In the genomic region with DNA sequence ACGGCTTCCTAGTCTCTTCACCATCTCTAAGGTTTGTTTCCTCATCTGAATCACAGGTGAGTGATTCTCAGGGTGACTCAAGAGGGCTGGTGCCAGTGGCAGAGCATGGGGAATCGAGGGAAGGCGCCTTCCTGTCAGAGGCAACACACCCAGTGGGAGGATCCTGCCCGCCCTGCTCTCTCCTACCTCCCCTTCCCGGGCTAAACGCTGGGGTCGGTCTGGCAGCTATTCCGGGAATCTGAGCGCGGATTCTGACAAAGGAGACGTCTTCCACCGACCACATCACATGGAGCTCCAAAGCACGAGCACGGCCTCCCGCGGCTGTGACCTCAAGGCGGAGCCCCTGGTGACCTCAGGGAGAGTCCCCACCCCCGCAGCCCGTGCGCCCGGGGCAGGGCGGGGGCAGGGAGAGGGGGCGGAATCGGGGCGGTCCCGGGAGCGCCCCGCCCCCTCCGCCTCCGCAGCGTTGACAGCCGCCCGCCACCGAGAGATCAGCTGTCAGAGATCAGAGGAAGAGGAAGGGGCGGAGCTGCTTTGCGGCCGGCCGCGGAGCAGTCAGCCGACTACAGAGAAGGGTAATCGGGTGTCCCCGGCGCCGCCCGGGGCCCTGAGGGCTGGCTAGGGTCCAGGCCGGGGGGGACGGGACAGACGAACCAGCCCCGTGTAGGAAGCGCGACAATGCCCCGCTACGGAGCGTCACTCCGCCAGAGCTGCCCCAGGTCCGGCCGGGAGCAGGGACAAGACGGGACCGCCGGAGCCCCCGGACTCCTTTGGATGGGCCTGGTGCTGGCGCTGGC, we compare ENCODE assay signal across 8 cellular contexts. TPM values are rescaled to one million over a fixed set of nuclear protein-coding genes. Genes with fewer than 3 reads are reported as not detected.
DNase-seq lines count a peak whose midpoint lies in the region; ATAC-seq and TF ChIP-seq lines count a peak whose summit lies in the region.

A gene (plus strand): TSS at position 554 of the 797 bp plus-strand sequence. CDS start 125 bp downstream, at position 679.

- H3K4me2 ChIP-seq in smooth muscle cell, result peak within 1 kb of the TSS; percentile 93

- ATAC-seq in GM18873 (IDR thresholded peaks at IDR 0.05; ENCODE audit: low FRiP score, unreplicated experiment) (peak; percentile 86), HG03135 (IDR thresholded peaks at IDR 0.05; ENCODE audit: unreplicated experiment) (peak; percentile 97), activated B cell treated with CpG ODN at 0.5 μM for 24 hours (ENCODE audit: low read depth) (peak; percentile 93)

- H3K4me1 Mint-ChIP-seq in activated B cell treated with CpG ODN at 0.5 μM for 24 hours (peaks cover 36% of the 10 kb centered on the region), immature natural killer cell (peaks cover 43 to 47% of the 10 kb centered on the region in 2 donors)

- no peaks in the 10 kb centered on the region for H3K79me2 ChIP-seq in smooth muscle cell (ENCODE audit: low read depth)

- H3K9me3 ChIP-seq in AG04450 (ENCODE audit: control insufficient read depth, insufficient read depth, low read length), result no peaks in the 10 kb centered on the region; the same call in 1 of the 2 replicates
- no peaks in the 10 kb centered on the region for H3K9me3 ChIP-seq in smooth muscle cell (replicated peaks; ENCODE audit: low read depth)

- H2AFZ ChIP-seq in smooth muscle cell (ENCODE audit: low read depth), result peak within 1 kb of the TSS; percentile 57

- peaks cover 9% of the 10 kb centered on the region for H3K4me1 ChIP-seq in smooth muscle cell (ENCODE audit: low read depth)

- no peaks in the 10 kb centered on the region for H3K27me3 ChIP-seq in AG04450 (ENCODE audit: control insufficient read depth, insufficient read depth, low read length)
- no peaks in the 10 kb centered on the region for H3K27me3 ChIP-seq in smooth muscle cell (ENCODE audit: low read depth)

- WGBS in smooth muscle cell (ENCODE audit: low lambda C conversion rate), result under 1% methylated on average over 43 of the region's 62 CpGs

- H3K27ac Mint-ChIP-seq in activated B cell treated with CpG ODN at 0.5 μM for 24 hours, result peak within 1 kb of the TSS; percentile 99
- peak within 1 kb of the TSS; percentile 95 to 100 (median 99) for H3K27ac Mint-ChIP-seq in immature natural killer cell

- POLR2A ChIA-PET in AG04450 (lab: Yijun Ruan, JAX) (interaction anchor here (0.7 to 2.0 kb wide), 8 partner anchors 11 to 293 kb away, joined by 3 to 10 read pairs (median 4); a partner anchor contains a TSS), activated B cell treated with CpG ODN at 0.5 μM for 24 hours (lab: Charles Lee) (interaction anchor here (0.6 to 4.7 kb wide), 23 partner anchors 10 to 1597 kb away, joined by 3 to 45 read pairs (median 4); a partner anchor contains a TSS)

- no peaks in the 10 kb centered on the region for H3F3A ChIP-seq in smooth muscle cell (ENCODE audit: low read depth)

- DNase-seq in AG04450 (ENCODE audit: low read depth, low spot score), result peak; percentile 58
- peak; percentile 92 for DNase-seq in NCI-H2196 (lab: John Stamatoyannopoulos, UW; ENCODE audit: unreplicated experiment)
- DNase-seq in activated B cell treated with CpG ODN at 0.5 μM for 24 hours, result peak; percentile 86
- peak; percentile 75 to 93 for DNase-seq in cardiac fibroblast (ENCODE audit: low read depth in 2 of 2)
- DNase-seq in immature natural killer cell, result peak; percentile 91
- peak; percentile 80 for DNase-seq in smooth muscle cell (lab: John Stamatoyannopoulos, UW; ENCODE audit: unreplicated experiment)

- no peaks in the 10 kb centered on the region for H3K27me3 Mint-ChIP-seq in activated B cell treated with CpG ODN at 0.5 μM for 24 hours
- peaks cover 0 to 13% (median 4%) of the 10 kb centered on the region in 3 donors for H3K27me3 Mint-ChIP-seq in immature natural killer cell (ENCODE audit: low read depth in 3 of 3)

- no peaks in the 10 kb centered on the region for H3K36me3 ChIP-seq in smooth muscle cell (ENCODE audit: low read depth)

- intact Hi-C loops in activated B cell treated with CpG ODN at 0.5 μM for 24 hours (cut with micrococcal nuclease), result loop anchor here (1.0 to 5.0 kb wide), 9 partner anchors 12 to 357 kb away; a partner anchor contains a TSS

- no peaks in the 10 kb centered on the region for H3K9me3 Mint-ChIP-seq in activated B cell treated with CpG ODN at 0.5 μM for 24 hours
- no peaks in the 10 kb centered on the region for H3K9me3 Mint-ChIP-seq in immature natural killer cell

- TF ChIP-seq CTCF in AG04450 (IDR thresholded peaks at IDR 0.05; ENCODE audit: low read depth, low read length), result no peak
- no peak for TF ChIP-seq CTCF in activated B cell treated with CpG ODN at 0.5 μM for 24 hours (IDR thresholded peaks at IDR 0.05)
- TF ChIP-seq CTCF in cardiac fibroblast (IDR thresholded peaks at IDR 0.05; ENCODE audit: low read depth, low read length), result no peak
- TF ChIP-seq CTCF in smooth muscle cell (IDR thresholded peaks at IDR 0.05; ENCODE audit: borderline replicate concordance, insufficient read depth, poor library complexity, severe bottlenecking), result no peak

- peaks cover 10% of the 10 kb centered on the region for H3K36me3 Mint-ChIP-seq in activated B cell treated with CpG ODN at 0.5 μM for 24 hours (ENCODE audit: low read depth)
- H3K36me3 Mint-ChIP-seq in immature natural killer cell, result peaks cover 0 to 3% (median 0%) of the 10 kb centered on the region in 3 donors

- H3K4me3 ChIP-seq in AG04450 (ENCODE audit: low read depth, low read length), result peak within 1 kb of the TSS; percentile 84
- peak within 1 kb of the TSS; percentile 76 to 78 for H3K4me3 ChIP-seq in cardiac fibroblast (replicated peaks in 1 of 2; ENCODE audit: low read depth in 2 of 2, low read length in 2 of 2)
- H3K4me3 ChIP-seq in smooth muscle cell, result peak within 1 kb of the TSS; percentile 75

- H3K9ac ChIP-seq in smooth muscle cell (ENCODE audit: low read depth), result peak within 1 kb of the TSS; percentile 82

- H3K27ac ChIP-seq in AG04450 (ENCODE audit: low read depth, low read length) (peak within 1 kb of the TSS; percentile 88), smooth muscle cell (ENCODE audit: low read depth) (peak within 1 kb of the TSS; percentile 89)

- H4K20me1 ChIP-seq in smooth muscle cell (ENCODE audit: low read depth), result no peaks in the 10 kb centered on the region

- CTCF ChIA-PET in AG04450 (lab: Charles Lee), result interaction anchor here (0.6 to 4.9 kb wide), 7 partner anchors 9 to 491 kb away, joined by 3 to 63 read pairs (median 3); no protein-coding TSS in a partner anchor
- CTCF ChIA-PET in activated B cell treated with CpG ODN at 0.5 μM for 24 hours (lab: Charles Lee), result interaction anchor here (1.1 to 1.3 kb wide), 6 partner anchors 9 to 91 kb away, joined by 3 to 10 read pairs (median 4); a partner anchor contains a TSS

- peak within 1 kb of the TSS; percentile 95 for H3K4me3 Mint-ChIP-seq in activated B cell treated with CpG ODN at 0.5 μM for 24 hours
- H3K4me3 Mint-ChIP-seq in immature natural killer cell, result peak within 1 kb of the TSS; percentile 87 to 97 (median 96)

RNA-seq across cellular contexts. Expression of the gene that starts here (rescaled TPM):
- polyA plus RNA-seq in AG04450 (2011; rRNA removed) (68.0 and 83.7 TPM in 2 replicates), immature natural killer cell (10 to 100 TPM; 12.0 to 21.9 (median 18.4) TPM), smooth muscle cell (50.0 and 56.6 TPM in 2 replicates)
- polyA minus RNA-seq in AG04450 (2011; rRNA and poly(A)+ RNA removed), result 54.5 and 73.1 TPM in 2 replicates
- total RNA-seq in activated B cell treated with CpG ODN at 0.5 μM for 24 hours (14.1 and 16.9 TPM in 2 replicates), smooth muscle cell (40.2 and 57.3 TPM in 2 replicates)

Comparison
In these comparisons a context has a peak if more than half of its experiments do, and no peak if none do; other contexts are left out.
1. Peak in every context shown above with its lines: DNase-seq, ATAC-seq, H3K4me3 ChIP-seq and H3K27ac ChIP-seq.